In the genomic region with DNA sequence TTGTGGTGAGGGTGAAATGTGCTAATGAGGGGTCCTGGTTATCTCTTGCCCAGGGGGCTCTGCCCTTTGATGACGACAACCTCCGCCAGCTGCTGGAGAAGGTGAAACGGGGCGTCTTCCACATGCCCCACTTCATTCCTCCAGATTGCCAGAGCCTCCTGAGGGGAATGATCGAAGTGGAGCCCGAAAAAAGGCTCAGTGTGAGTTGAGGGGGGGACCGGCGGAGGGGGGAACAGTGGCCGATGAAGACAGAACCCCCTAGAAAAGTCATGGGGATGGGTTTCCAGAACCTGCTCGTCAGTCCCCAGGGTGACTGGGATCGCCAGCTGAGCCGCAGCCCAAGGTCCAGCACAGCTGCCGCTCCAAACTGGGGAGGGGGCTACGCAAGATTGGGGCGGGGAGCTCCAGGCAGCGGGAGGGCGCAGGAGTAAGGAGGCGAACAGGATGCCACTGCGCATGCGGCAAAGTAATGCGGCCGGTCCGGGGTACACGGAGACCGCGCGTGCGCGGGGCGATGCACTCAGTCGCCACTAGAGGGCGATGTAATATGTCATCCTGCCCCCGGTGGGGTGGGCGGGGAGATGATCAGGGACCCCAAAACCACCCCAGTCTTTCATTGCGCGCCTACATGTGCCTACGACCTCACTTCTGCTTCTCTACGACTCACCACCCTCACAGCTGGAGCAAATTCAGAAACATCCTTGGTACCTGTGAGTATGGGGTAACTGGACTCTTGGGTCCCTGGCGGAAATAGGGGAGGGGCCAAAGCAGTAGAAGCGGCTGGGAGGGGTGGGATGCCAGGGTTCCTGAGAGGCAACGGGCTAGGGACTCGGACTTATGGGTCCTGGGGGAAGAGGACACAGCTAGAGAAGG, we compare ENCODE assay signal across 8 cellular contexts. TPM values are rescaled to one million over a fixed set of nuclear protein-coding genes. Genes with fewer than 3 reads are reported as not detected.
DNase-seq lines count a peak whose midpoint lies in the region; ATAC-seq and TF ChIP-seq lines count a peak whose summit lies in the region.

No MANE protein-coding gene starts in this region.

- intact Hi-C loops in activated T-helper 1 cell treated with anti-CD3 and anti-CD28 coated beads, Interleukin-12 subunit alpha, Interleukin-12 subunit beta, Interleukin-2, Interleukin-4 antibody, amounts not matched to agents 30 ng/mL and 10 ng/mL and 1 ng/mL, durations not matched to agents 14 hours and 24 hours and 36 hours (cut with micrococcal nuclease): loop anchor here (1.0 to 10.0 kb wide), 7 partner anchors 21 to 187 kb away; a partner anchor contains a TSS
- intact Hi-C loops in stomach (cut with DNase I; ENCODE audit: low total_unique reads): loop anchor here (10.0 kb wide), 1 partner anchor 113 kb away; no protein-coding TSS in a partner anchor

- H3K9me3 Mint-ChIP-seq in activated T-helper 1 cell treated with anti-CD3 and anti-CD28 coated beads, Interleukin-12 subunit alpha, Interleukin-12 subunit beta, Interleukin-2, Interleukin-4 antibody, amounts not matched to agents 30 ng/mL and 10 ng/mL and 1 ng/mL, durations not matched to agents 14 hours and 24 hours and 36 hours: no peaks in the 10 kb centered on the region
- no peaks in the 10 kb centered on the region for H3K9me3 Mint-ChIP-seq in neural crest cell

- peaks cover 60% of the 10 kb centered on the region for H3K36me3 ChIP-seq in HUES64 (ENCODE audit: insufficient read depth, low read length)
- H3K36me3 ChIP-seq in Peyer's patch: no peaks in the 10 kb centered on the region
- H3K36me3 ChIP-seq in stomach: peaks cover 0 to 33% (median 18%) of the 10 kb centered on the region in 4 donors

- no peaks in the 10 kb centered on the region for H3K9me3 ChIP-seq in HUES64 (ENCODE audit: insufficient read depth, low read depth, low read length)
- no peaks in the 10 kb centered on the region for H3K9me3 ChIP-seq in Peyer's patch
- no peaks in the 10 kb centered on the region for H3K9me3 ChIP-seq in stomach

- no peaks in the 10 kb centered on the region for H3K27me3 ChIP-seq in HUES64 (ENCODE audit: insufficient read depth, low read length)
- no peaks in the 10 kb centered on the region for H3K27me3 ChIP-seq in Peyer's patch
- peaks cover 0 to 7% (median 0%) of the 10 kb centered on the region in 3 donors for H3K27me3 ChIP-seq in stomach

- peak overlapping the region; percentile 88 for H3K27ac Mint-ChIP-seq in activated T-helper 1 cell treated with anti-CD3 and anti-CD28 coated beads, Interleukin-12 subunit alpha, Interleukin-12 subunit beta, Interleukin-2, Interleukin-4 antibody, amounts not matched to agents 30 ng/mL and 10 ng/mL and 1 ng/mL, durations not matched to agents 14 hours and 24 hours and 36 hours
- peak overlapping the region; percentile 95 for H3K27ac Mint-ChIP-seq in neural crest cell (ENCODE audit: unreplicated experiment)

- TF ChIP-seq EP300 in stomach (IDR thresholded peaks at IDR 0.05): no peak

- peaks cover 4% of the 10 kb centered on the region for H3K36me3 Mint-ChIP-seq in activated T-helper 1 cell treated with anti-CD3 and anti-CD28 coated beads, Interleukin-12 subunit alpha, Interleukin-12 subunit beta, Interleukin-2, Interleukin-4 antibody, amounts not matched to agents 30 ng/mL and 10 ng/mL and 1 ng/mL, durations not matched to agents 14 hours and 24 hours and 36 hours (ENCODE audit: low read depth)
- H3K36me3 Mint-ChIP-seq in neural crest cell (ENCODE audit: low read depth): peaks cover 5% of the 10 kb centered on the region

- no peaks in the 10 kb centered on the region for H3K27me3 Mint-ChIP-seq in activated T-helper 1 cell treated with anti-CD3 and anti-CD28 coated beads, Interleukin-12 subunit alpha, Interleukin-12 subunit beta, Interleukin-2, Interleukin-4 antibody, amounts not matched to agents 30 ng/mL and 10 ng/mL and 1 ng/mL, durations not matched to agents 14 hours and 24 hours and 36 hours (ENCODE audit: insufficient read depth)
- H3K27me3 Mint-ChIP-seq in neural crest cell (ENCODE audit: low read depth): no peaks in the 10 kb centered on the region

- DNase-seq in Ammon's horn (ENCODE audit: low spot score) (peak; percentile 88), Peyer's patch (peak; percentile 88 to 96 (median 90)), fibroblast of peridontal ligament (ENCODE audit: extremely low read depth) (peak; percentile 69), neural crest cell (ENCODE audit: low read depth, low spot score) (peak; percentile 99), stomach (peak; percentile 91)
- peak; percentile 91 for DNase-seq in activated T-helper 1 cell treated with anti-CD3 and anti-CD28 coated beads, Interleukin-12 subunit alpha, Interleukin-12 subunit beta, Interleukin-2, Interleukin-4 antibody, amounts not matched to agents 30 ng/mL and 10 ng/mL and 1 ng/mL, durations not matched to agents 14 hours and 24 hours and 36 hours (ENCODE audit: low spot score)

- H3K4me3 ChIP-seq in HUES64 (ENCODE audit: low read length): peak overlapping the region; percentile 34; the same call in 1 of the 2 replicates
- H3K4me3 ChIP-seq in Peyer's patch: peak overlapping the region; percentile 9 to 46 (median 35)
- H3K4me3 ChIP-seq in stomach: peak overlapping the region; percentile 27 to 40 (median 37)

- TF ChIP-seq CTCF in Peyer's patch (IDR thresholded peaks at IDR 0.05) (peak; percentile 94 to 99 (median 95)), neural crest cell (conservative IDR thresholded peaks at IDR 0.05) (peak; percentile 98), stomach (IDR thresholded peaks at IDR 0.05) (peak in 5 of 7 experiments; percentile 85 to 100 (median 99))

- TF ChIP-seq POLR2A in Peyer's patch (IDR thresholded peaks at IDR 0.05) (no peak), stomach (IDR thresholded peaks at IDR 0.05) (no peak)

- peak overlapping the region; percentile 88 for H3K4me3 Mint-ChIP-seq in activated T-helper 1 cell treated with anti-CD3 and anti-CD28 coated beads, Interleukin-12 subunit alpha, Interleukin-12 subunit beta, Interleukin-2, Interleukin-4 antibody, amounts not matched to agents 30 ng/mL and 10 ng/mL and 1 ng/mL, durations not matched to agents 14 hours and 24 hours and 36 hours
- H3K4me3 Mint-ChIP-seq in neural crest cell: peak overlapping the region; percentile 32

- H3K4me1 Mint-ChIP-seq in activated T-helper 1 cell treated with anti-CD3 and anti-CD28 coated beads, Interleukin-12 subunit alpha, Interleukin-12 subunit beta, Interleukin-2, Interleukin-4 antibody, amounts not matched to agents 30 ng/mL and 10 ng/mL and 1 ng/mL, durations not matched to agents 14 hours and 24 hours and 36 hours (ENCODE audit: low read depth): peaks cover 17% of the 10 kb centered on the region
- peaks cover 21% of the 10 kb centered on the region for H3K4me1 Mint-ChIP-seq in neural crest cell

- no peak overlapping the region for H3K27ac ChIP-seq in HUES64 (ENCODE audit: low read depth, low read length)
- peak overlapping the region in 2 of 4 donors; percentile 1 to 64 for H3K27ac ChIP-seq in Peyer's patch
- peak overlapping the region in 2 of 5 donors; percentile 13 to 30 for H3K27ac ChIP-seq in stomach

- 27% methylated on average over 41 of the region's 42 CpGs for WGBS in HUES64
- WGBS in stomach, 5 donors: 10 to 16% (median 13%) methylated on average over 27 to 42 of the region's 42 CpGs

- peak; percentile 56 for ATAC-seq in GM19324 (IDR thresholded peaks at IDR 0.05; ENCODE audit: low FRiP score, unreplicated experiment)

- 0 out of 2 replicates have a peak overlapping the region, but pooled peaks have one; percentile 5 for H3K9ac ChIP-seq in HUES64 (ENCODE audit: low read depth, low read length)

- H3K4me1 ChIP-seq in HUES64 (ENCODE audit: insufficient read depth, low read length) (peaks cover 9% of the 10 kb centered on the region), Peyer's patch (peaks cover 0 to 8% (median 0%) of the 10 kb centered on the region in 4 donors), stomach (peaks cover 7 to 12% (median 12%) of the 10 kb centered on the region in 4 donors)

RNA-seq across cellular contexts. Expression of a gene that starts 17.9 kb away (rescaled TPM):
- polyA plus RNA-seq in HUES64 (2013, experiment 1 of 2): 14.7 TPM
- polyA plus RNA-seq in HUES64 (2013, experiment 2 of 2): 16.0 TPM
- total RNA-seq in Peyer's patch (1 to 10 TPM in 3 of 4 donors, under 1 TPM in 1; 0.35 to 6.6 (median 3.0) TPM), neural crest cell (50.0 and 50.7 TPM in 2 replicates), stomach (10 to 100 TPM in 2 of 5 donors, 1 to 10 TPM in 1, not detected in 2; 5.7 to 67.7 (median 45.1) TPM)
- total RNA-seq in activated T-helper 1 cell treated with anti-CD3 and anti-CD28 coated beads, Interleukin-12 subunit alpha, Interleukin-12 subunit beta, Interleukin-2, Interleukin-4 antibody, amounts not matched to agents 30 ng/mL and 10 ng/mL and 1 ng/mL, durations not matched to agents 14 hours and 24 hours and 36 hours: 7.8 and 8.4 TPM in 2 replicates
- polyA plus RNA-seq in stomach: 1 to 10 TPM; 1.5 to 5.0 (median 2.4) TPM

RNA-seq across cellular contexts. Expression of a gene that starts 21.8 kb away (rescaled TPM):
- 52.6 TPM for polyA plus RNA-seq in HUES64 (2013, experiment 1 of 2)
- polyA plus RNA-seq in HUES64 (2013, experiment 2 of 2): 53.6 TPM
- total RNA-seq in Peyer's patch: 10 to 100 TPM; 14.4 to 38.0 (median 25.6) TPM
- 66.4 and 69.6 TPM in 2 replicates for total RNA-seq in activated T-helper 1 cell treated with anti-CD3 and anti-CD28 coated beads, Interleukin-12 subunit alpha, Interleukin-12 subunit beta, Interleukin-2, Interleukin-4 antibody, amounts not matched to agents 30 ng/mL and 10 ng/mL and 1 ng/mL, durations not matched to agents 14 hours and 24 hours and 36 hours
- 53.8 and 54.7 TPM in 2 replicates for total RNA-seq in neural crest cell
- total RNA-seq in stomach: 10 to 100 TPM in 3 of 5 donors, 1 to 10 TPM in 2; 5.3 to 69.2 (median 14.9) TPM
- polyA plus RNA-seq in stomach: 10 to 100 TPM; 27.5 to 40.2 (median 32.6) TPM

RNA-seq across cellular contexts. Expression of a gene that starts 23.4 kb away (rescaled TPM):
- polyA plus RNA-seq in HUES64 (2013, experiment 1 of 2): not detected
- polyA plus RNA-seq in HUES64 (2013, experiment 2 of 2): not detected
- total RNA-seq in Peyer's patch (100 to 1,000 TPM in 3 of 4 donors, 10 to 100 TPM in 1; 26.4 to 235 (median 199) TPM), neural crest cell (not detected in 2 replicates), stomach (10 to 100 TPM in 1 of 5 donors, 1 to 10 TPM in 2, not detected in 2; 1.3 to 15.8 (median 3.3) TPM)
- total RNA-seq in activated T-helper 1 cell treated with anti-CD3 and anti-CD28 coated beads, Interleukin-12 subunit alpha, Interleukin-12 subunit beta, Interleukin-2, Interleukin-4 antibody, amounts not matched to agents 30 ng/mL and 10 ng/mL and 1 ng/mL, durations not matched to agents 14 hours and 24 hours and 36 hours: 0.71 TPM in 1 of 2 replicates, not detected in the other
- under 1 TPM; 0.18 to 0.92 (median 0.87) TPM for polyA plus RNA-seq in stomach

RNA-seq across cellular contexts. Expression of a gene that starts 38.0 kb away (rescaled TPM):
- polyA plus RNA-seq in HUES64 (2013, experiment 1 of 2): 13.4 TPM
- polyA plus RNA-seq in HUES64 (2013, experiment 2 of 2): 15.2 TPM
- total RNA-seq in Peyer's patch (10 to 100 TPM; 14.4 to 45.6 (median 43.9) TPM), neural crest cell (32.9 and 35.2 TPM in 2 replicates), stomach (100 to 1,000 TPM in 2 of 5 donors, 10 to 100 TPM in 2, 1 to 10 TPM in 1; 4.1 to 122 (median 27.7) TPM)
- total RNA-seq in activated T-helper 1 cell treated with anti-CD3 and anti-CD28 coated beads, Interleukin-12 subunit alpha, Interleukin-12 subunit beta, Interleukin-2, Interleukin-4 antibody, amounts not matched to agents 30 ng/mL and 10 ng/mL and 1 ng/mL, durations not matched to agents 14 hours and 24 hours and 36 hours: 29.1 and 29.9 TPM in 2 replicates
- 1 to 10 TPM; 2.7 to 7.4 (median 5.5) TPM for polyA plus RNA-seq in stomach

RNA-seq across cellular contexts. Expression of a gene that starts 42.9 kb away (rescaled TPM):
- 37.4 TPM for polyA plus RNA-seq in HUES64 (2013, experiment 1 of 2)
- 41.3 TPM for polyA plus RNA-seq in HUES64 (2013, experiment 2 of 2)
- total RNA-seq in Peyer's patch (100 to 1,000 TPM in 2 of 4 donors, 10 to 100 TPM in 2; 71.2 to 123 (median 94.8) TPM), neural crest cell (71.2 and 73.1 TPM in 2 replicates), stomach (100 to 1,000 TPM in 1 of 5 donors, 10 to 100 TPM in 4; 36.9 to 112 (median 79.9) TPM)
- 200 and 202 TPM in 2 replicates for total RNA-seq in activated T-helper 1 cell treated with anti-CD3 and anti-CD28 coated beads, Interleukin-12 subunit alpha, Interleukin-12 subunit beta, Interleukin-2, Interleukin-4 antibody, amounts not matched to agents 30 ng/mL and 10 ng/mL and 1 ng/mL, durations not matched to agents 14 hours and 24 hours and 36 hours
- polyA plus RNA-seq in stomach: 10 to 100 TPM; 19.5 to 33.6 (median 24.4) TPM
